30 cellular contexts compared by ENCODE assay signal in the genomic region with DNA sequence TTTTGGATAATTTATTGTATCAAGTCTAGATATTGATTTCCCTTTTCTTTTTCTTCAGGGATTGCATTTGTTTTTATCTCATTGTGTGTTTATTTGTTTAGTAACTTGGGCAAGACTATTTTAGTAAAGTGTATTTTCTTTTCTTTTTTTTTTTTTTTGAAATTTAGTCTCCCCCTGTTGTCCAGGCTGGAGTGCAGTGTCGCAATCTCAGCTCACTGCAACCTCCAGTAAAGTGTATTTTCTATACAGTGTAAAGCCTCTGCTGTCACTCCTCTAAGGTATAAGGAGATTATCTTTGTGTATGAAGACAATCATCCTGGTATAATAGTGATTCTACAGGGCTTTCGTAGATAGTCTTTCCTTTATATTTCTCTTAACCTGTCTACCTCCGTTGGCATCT.
"Had no signal": no experiment of that assay in that cellular context is flagged by ENCODE, and none has a peak within 500 bp of the region (broad histone marks: within the 10 kb centered on the region; RNA-seq: fewer than 3 reads in every experiment).

No MANE protein-coding gene starts in this region.

- FAIRE-seq: endothelial cell of umbilical vein had no signal

- H3K4me1 ChIP-seq: gastroesophageal sphincter, lower lobe of right lung, right lobe of liver, upper lobe of right lung had no signal

- H3K36me3 ChIP-seq: gastroesophageal sphincter, lower lobe of right lung, neutrophil, right lobe of liver, upper lobe of right lung, WERI-Rb-1 had no signal

- DNase-seq: activated CD4-positive, alpha-beta memory T cell treated with anti-CD3 and anti-CD28 coated beads, Interleukin-2, amount 10 ng/mL, durations not matched to agents 7 days and 5 days; activated CD4-positive, alpha-beta T cell treated with anti-CD3 and anti-CD28 coated beads, Interleukin-2, amount 10 ng/mL, durations not matched to agents 7 days and 5 days; activated CD4-positive, CD25-positive, alpha-beta regulatory T cell treated with anti-CD3 and anti-CD28 coated beads, Interleukin-2, amount 50 U/mL, for 72 hours; activated CD8-positive, alpha-beta memory T cell treated with anti-CD3 and anti-CD28 coated beads, Interleukin-2, amount 50 U/mL, for 48 hours; activated gamma-delta T cell; activated naive CD4-positive, alpha-beta T cell treated with anti-CD3 and anti-CD28 coated beads, Interleukin-2, amount 10 ng/mL, durations not matched to agents 7 days and 5 days; activated naive CD8-positive, alpha-beta T cell treated with anti-CD3 and anti-CD28 coated beads, Interleukin-2, amount 10 ng/mL, durations not matched to agents 7 days and 5 days; activated T-cell treated with anti-CD3 and anti-CD28 coated beads, Interleukin-2, amount 50 U/mL, for 24 hours; amniotic stem cell; caudate nucleus; cortex of kidney; lower lobe of right lung; mesenchymal stem cell; natural killer cell; right lobe of liver; stimulated activated CD4-positive, alpha-beta T cell treated with anti-CD3 and anti-CD28 coated beads, Interleukin-4, amount 100 ng/mL, for 4 hours; stimulated activated CD8-positive, alpha-beta memory T cell treated with anti-CD3 and anti-CD28 coated beads, Interleukin-4, amount 100 ng/mL, for 48 hours; stimulated activated naive CD8-positive, alpha-beta T cell treated with anti-CD3 and anti-CD28 coated beads, Interleukin-15, amount 100 ng/mL, for 72 hours; substantia nigra; T-helper 17 cell; T1000; upper lobe of right lung; WERI-Rb-1 had no signal

- H3K4me1 Mint-ChIP-seq: activated CD4-positive, alpha-beta memory T cell treated with anti-CD3 and anti-CD28 coated beads, Interleukin-2, amount 10 ng/mL, durations not matched to agents 7 days and 5 days; activated CD4-positive, alpha-beta T cell treated with anti-CD3 and anti-CD28 coated beads, Interleukin-2, amount 10 ng/mL, durations not matched to agents 7 days and 5 days; activated naive CD4-positive, alpha-beta T cell treated with anti-CD3 and anti-CD28 coated beads, Interleukin-2, amount 10 ng/mL, durations not matched to agents 7 days and 5 days; activated naive CD8-positive, alpha-beta T cell treated with anti-CD3 and anti-CD28 coated beads, Interleukin-2, amount 10 ng/mL, durations not matched to agents 7 days and 5 days; natural killer cell; stimulated activated memory B cell treated with anti-CD40 and anti-IgM and Interleukin-4, amounts not matched to agents 10 μg/mL and 1 μg/mL and 100 μg/mL, for 72 hours; stimulated activated naive CD8-positive, alpha-beta T cell treated with anti-CD3 and anti-CD28 coated beads, Interleukin-15, amount 100 ng/mL, for 72 hours; T-helper 17 cell had no signal

- H3K27me3 Mint-ChIP-seq: activated CD4-positive, alpha-beta memory T cell treated with anti-CD3 and anti-CD28 coated beads, Interleukin-2, amount 10 ng/mL, durations not matched to agents 7 days and 5 days; activated CD4-positive, alpha-beta T cell treated with anti-CD3 and anti-CD28 coated beads, Interleukin-2, amount 10 ng/mL, durations not matched to agents 7 days and 5 days; activated naive CD4-positive, alpha-beta T cell treated with anti-CD3 and anti-CD28 coated beads, Interleukin-2, amount 10 ng/mL, durations not matched to agents 7 days and 5 days; activated naive CD8-positive, alpha-beta T cell treated with anti-CD3 and anti-CD28 coated beads, Interleukin-2, amount 10 ng/mL, durations not matched to agents 7 days and 5 days; activated T-cell treated with anti-CD3 and anti-CD28 coated beads, Interleukin-2, amount 50 U/mL, for 24 hours; progenitor cell of endocrine pancreas; stimulated activated memory B cell treated with anti-CD40 and anti-IgM and Interleukin-4, amounts not matched to agents 10 μg/mL and 1 μg/mL and 100 μg/mL, for 72 hours; stimulated activated naive CD8-positive, alpha-beta T cell treated with anti-CD3 and anti-CD28 coated beads, Interleukin-15, amount 100 ng/mL, for 72 hours; T-helper 17 cell had no signal

- H3K27ac Mint-ChIP-seq: activated CD4-positive, alpha-beta memory T cell treated with anti-CD3 and anti-CD28 coated beads, Interleukin-2, amount 10 ng/mL, durations not matched to agents 7 days and 5 days; activated CD4-positive, alpha-beta T cell treated with anti-CD3 and anti-CD28 coated beads, Interleukin-2, amount 10 ng/mL, durations not matched to agents 7 days and 5 days; activated naive CD4-positive, alpha-beta T cell treated with anti-CD3 and anti-CD28 coated beads, Interleukin-2, amount 10 ng/mL, durations not matched to agents 7 days and 5 days; activated naive CD8-positive, alpha-beta T cell treated with anti-CD3 and anti-CD28 coated beads, Interleukin-2, amount 10 ng/mL, durations not matched to agents 7 days and 5 days; activated T-cell treated with anti-CD3 and anti-CD28 coated beads, Interleukin-2, amount 50 U/mL, for 24 hours; natural killer cell; progenitor cell of endocrine pancreas; stimulated activated memory B cell treated with anti-CD40 and anti-IgM and Interleukin-4, amounts not matched to agents 10 μg/mL and 1 μg/mL and 100 μg/mL, for 72 hours; stimulated activated naive CD8-positive, alpha-beta T cell treated with anti-CD3 and anti-CD28 coated beads, Interleukin-15, amount 100 ng/mL, for 72 hours; T-helper 17 cell had no signal

- H3K79me2 ChIP-seq: hepatocyte had no signal

- H3K27ac ChIP-seq: gastroesophageal sphincter, hepatocyte, lower lobe of right lung, neutrophil, right lobe of liver, upper lobe of right lung, WERI-Rb-1 had no signal

- H3K4me3 ChIP-seq: gastroesophageal sphincter, hepatocyte, lower lobe of right lung, right lobe of liver, upper lobe of right lung had no signal

- H3K36me3 Mint-ChIP-seq: activated naive CD4-positive, alpha-beta T cell treated with anti-CD3 and anti-CD28 coated beads, Interleukin-2, amount 10 ng/mL, durations not matched to agents 7 days and 5 days; activated naive CD8-positive, alpha-beta T cell treated with anti-CD3 and anti-CD28 coated beads, Interleukin-2, amount 10 ng/mL, durations not matched to agents 7 days and 5 days; natural killer cell; stimulated activated memory B cell treated with anti-CD40 and anti-IgM and Interleukin-4, amounts not matched to agents 10 μg/mL and 1 μg/mL and 100 μg/mL, for 72 hours had no signal

- H3K9me3 Mint-ChIP-seq: stimulated activated memory B cell treated with anti-CD40 and anti-IgM and Interleukin-4, amounts not matched to agents 10 μg/mL and 1 μg/mL and 100 μg/mL, for 72 hours had no signal

- H3K9me3 ChIP-seq: gastroesophageal sphincter, neutrophil, right lobe of liver, upper lobe of right lung had no signal

- H2AFZ ChIP-seq: hepatocyte had no signal

- H3K27me3 ChIP-seq: gastroesophageal sphincter, hepatocyte, neutrophil, right lobe of liver, upper lobe of right lung had no signal

- ATAC-seq: gastroesophageal sphincter; left lobe of liver; lower lobe of right lung; natural killer cell; right lobe of liver; stimulated activated memory B cell treated with anti-CD40 and anti-IgM and Interleukin-4, amounts not matched to agents 10 μg/mL and 1 μg/mL and 100 μg/mL, for 72 hours; stimulated activated naive CD8-positive, alpha-beta T cell treated with anti-CD3 and anti-CD28 coated beads, Interleukin-15, amount 100 ng/mL, for 72 hours; T-helper 17 cell; upper lobe of right lung had no signal

- H3K4me3 Mint-ChIP-seq: activated CD4-positive, alpha-beta memory T cell treated with anti-CD3 and anti-CD28 coated beads, Interleukin-2, amount 10 ng/mL, durations not matched to agents 7 days and 5 days; activated CD4-positive, alpha-beta T cell treated with anti-CD3 and anti-CD28 coated beads, Interleukin-2, amount 10 ng/mL, durations not matched to agents 7 days and 5 days; activated naive CD4-positive, alpha-beta T cell treated with anti-CD3 and anti-CD28 coated beads, Interleukin-2, amount 10 ng/mL, durations not matched to agents 7 days and 5 days; activated naive CD8-positive, alpha-beta T cell treated with anti-CD3 and anti-CD28 coated beads, Interleukin-2, amount 10 ng/mL, durations not matched to agents 7 days and 5 days; activated T-cell treated with anti-CD3 and anti-CD28 coated beads, Interleukin-2, amount 50 U/mL, for 24 hours; natural killer cell; stimulated activated memory B cell treated with anti-CD40 and anti-IgM and Interleukin-4, amounts not matched to agents 10 μg/mL and 1 μg/mL and 100 μg/mL, for 72 hours; stimulated activated naive CD8-positive, alpha-beta T cell treated with anti-CD3 and anti-CD28 coated beads, Interleukin-15, amount 100 ng/mL, for 72 hours; T-helper 17 cell had no signal

- H3K4me2 ChIP-seq: hepatocyte had no signal
